Comparison of ENCODE assay signal across 18 cellular contexts in the genomic region with DNA sequence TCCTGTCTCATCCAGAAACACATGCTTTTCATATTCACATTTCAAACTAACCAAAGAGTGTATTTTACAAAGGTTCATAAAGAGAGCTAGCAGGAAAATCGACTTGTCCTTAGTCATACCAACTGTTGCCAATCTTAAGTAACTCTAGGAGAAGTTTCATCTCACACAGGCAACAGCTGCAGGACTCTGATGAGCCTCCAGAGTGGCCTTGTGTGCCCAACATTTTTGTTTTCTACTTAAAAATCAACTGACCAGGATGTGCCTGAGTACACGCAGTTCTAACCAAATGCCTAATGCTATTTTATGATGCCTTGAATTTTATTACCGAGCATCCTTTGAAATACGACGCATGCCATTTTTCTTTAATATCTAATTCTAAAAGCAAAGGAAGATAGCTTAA.
"Had no signal": no experiment of that assay in that cellular context is flagged by ENCODE, and none has a peak within 500 bp of the region (broad histone marks: within the 10 kb centered on the region; RNA-seq: fewer than 3 reads in every experiment).

No MANE protein-coding gene starts in this region.

- H3K4me1 ChIP-seq: esophagus squamous epithelium, right atrium auricular region, suprapubic skin, thyroid gland had no signal

- H3K36me3 ChIP-seq: esophagus squamous epithelium, neutrophil, right atrium auricular region, suprapubic skin, thyroid gland had no signal

- H3K27me3 ChIP-seq: esophagus squamous epithelium, hepatocyte, neutrophil, right atrium auricular region, suprapubic skin, thyroid gland had no signal

- ATAC-seq: left colon; left ventricle myocardium superior; naive thymus-derived CD4-positive, alpha-beta T cell; stimulated activated effector memory CD8-positive, alpha-beta T cell treated with anti-CD3 and anti-CD28 coated beads, Interleukin-12 subunit alpha, Interleukin-12 subunit beta, amount 100 ng/mL, for 72 hours; stimulated activated naive CD8-positive, alpha-beta T cell treated with anti-CD3 and anti-CD28 coated beads, Interleukin-15, Interleukin-2, amounts not matched to agents 100 U/mL and 50 U/mL, for 24 hours had no signal

- H3K4me3 ChIP-seq: esophagus squamous epithelium, hepatocyte, lung, right atrium auricular region, suprapubic skin, thyroid gland had no signal

- DNase-seq: dermis blood vessel endothelial cell; esophagus squamous epithelium; foreskin fibroblast; left colon; left ventricle myocardium superior; mesenchymal stem cell; midbrain; naive thymus-derived CD4-positive, alpha-beta T cell; stimulated activated CD4-positive, alpha-beta T cell treated with anti-CD3 and anti-CD28 coated beads, Interleukin-4, amount 100 ng/mL, for 1 hour; stimulated activated CD8-positive, alpha-beta memory T cell treated with anti-CD3 and anti-CD28 coated beads, Interleukin-4, amount 100 ng/mL, for 48 hours; stimulated activated naive CD8-positive, alpha-beta T cell treated with anti-CD3 and anti-CD28 coated beads, Interleukin-15, Interleukin-2, amounts not matched to agents 100 U/mL and 50 U/mL, for 24 hours; thyroid gland had no signal

- H3K9me3 ChIP-seq: neutrophil, right atrium auricular region, suprapubic skin, thyroid gland had no signal

- H3K27ac ChIP-seq: esophagus squamous epithelium, hepatocyte, neutrophil, right atrium auricular region, suprapubic skin, thyroid gland had no signal
